In the genomic region with DNA sequence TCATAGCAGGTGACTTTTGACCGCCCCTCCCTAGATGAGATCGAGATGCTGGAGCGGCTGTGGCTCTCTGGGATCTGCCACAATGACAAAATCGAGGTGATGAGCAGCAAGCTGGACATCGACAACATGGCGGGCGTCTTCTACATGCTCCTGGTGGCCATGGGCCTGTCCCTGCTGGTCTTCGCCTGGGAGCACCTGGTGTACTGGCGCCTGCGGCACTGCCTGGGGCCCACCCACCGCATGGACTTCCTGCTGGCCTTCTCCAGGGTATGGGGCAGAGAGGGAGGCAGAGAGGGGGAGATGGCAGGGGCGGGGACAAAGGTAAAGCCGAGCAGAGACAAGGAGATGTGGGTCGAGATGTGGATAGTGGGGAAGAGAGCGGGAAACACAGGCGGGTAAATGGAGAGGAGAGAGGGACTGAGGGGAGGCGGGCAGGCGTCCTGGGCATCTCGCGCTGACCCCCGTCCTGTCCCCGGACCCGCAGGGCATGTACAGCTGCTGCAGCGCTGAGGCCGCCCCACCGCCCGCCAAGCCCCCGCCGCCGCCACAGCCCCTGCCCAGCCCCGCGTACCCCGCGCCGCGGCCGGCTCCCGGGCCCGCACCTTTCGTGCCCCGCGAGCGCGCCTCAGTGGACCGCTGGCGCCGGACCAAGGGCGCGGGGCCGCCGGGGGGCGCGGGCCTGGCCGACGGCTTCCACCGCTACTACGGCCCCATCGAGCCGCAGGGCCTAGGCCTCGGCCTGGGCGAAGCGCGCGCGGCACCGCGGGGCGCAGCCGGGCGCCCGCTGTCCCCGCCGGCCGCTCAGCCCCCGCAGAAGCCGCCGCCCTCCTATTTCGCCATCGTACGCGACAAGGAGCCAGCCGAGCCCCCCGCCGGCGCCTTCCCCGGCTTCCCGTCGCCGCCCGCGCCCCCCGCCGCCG, we compare ENCODE assay signal across 19 cellular contexts. TPM values are rescaled to one million over a fixed set of nuclear protein-coding genes. Genes with fewer than 3 reads are reported as not detected.
DNase-seq lines count a peak whose midpoint lies in the region; ATAC-seq and TF ChIP-seq lines count a peak whose summit lies in the region.
"Had no signal": no experiment of that assay in that cellular context is flagged by ENCODE, and none has a peak within 500 bp of the region (broad histone marks: within the 10 kb centered on the region; RNA-seq: fewer than 3 reads in every experiment).

No MANE protein-coding gene starts in this region.

- H2BK15ac ChIP-seq in H9 (ENCODE audit: low read depth, low read length): no peak overlapping the region

- H2AFZ ChIP-seq in H9 (ENCODE audit: low read length): no peak overlapping the region

- 0 out of 2 replicates have a peak, but pooled peaks cover 2% of the 10 kb centered on the region for H3K79me2 ChIP-seq in H9 (ENCODE audit: insufficient read depth, low read length)

- H3K4me1 ChIP-seq in H9 (ENCODE audit: insufficient read depth, low read length): peaks cover 2% of the 10 kb centered on the region; the same call in 1 of the 2 replicates

- H3K36me3 Mint-ChIP-seq in activated naive CD4-positive, alpha-beta T cell treated with anti-CD3 and anti-CD28 coated beads, Interleukin-2, amount 50 U/mL, for 24 hours: peaks cover 3% of the 10 kb centered on the region
- H3K36me3 Mint-ChIP-seq in H9 (ENCODE audit: insufficient read depth in 1 of 3, low read depth in 3 of 3) (peaks cover 7 to 20% (median 8%) of the 10 kb centered on the region in 3 experiments), HFFc6 (ENCODE audit: low read depth) (peaks cover 4% of the 10 kb centered on the region; the same call in 1 of the 2 replicates)
- peaks cover 17% of the 10 kb centered on the region for H3K36me3 Mint-ChIP-seq in effector memory CD8-positive, alpha-beta T cell (ENCODE audit: insufficient read depth)
- H3K36me3 Mint-ChIP-seq in stimulated activated effector memory CD8-positive, alpha-beta T cell treated with anti-CD3 and anti-CD28 coated beads, Interleukin-12 subunit alpha, Interleukin-12 subunit beta, amount 100 ng/mL, for 72 hours: peaks cover 29% of the 10 kb centered on the region

- peak overlapping the region; percentile 15 for H3K27ac Mint-ChIP-seq in activated naive CD4-positive, alpha-beta T cell treated with anti-CD3 and anti-CD28 coated beads, Interleukin-2, amount 50 U/mL, for 24 hours
- H3K27ac Mint-ChIP-seq in H9 (0 out of 7 replicates have a peak overlapping the region, but pooled peaks of 1 of the 3 experiments have one; percentile 64), HFFc6 (no peak overlapping the region)
- H3K27ac Mint-ChIP-seq in effector memory CD8-positive, alpha-beta T cell: peak overlapping the region; percentile 16 to 66
- peak overlapping the region; percentile 43 for H3K27ac Mint-ChIP-seq in stimulated activated effector memory CD8-positive, alpha-beta T cell treated with anti-CD3 and anti-CD28 coated beads, Interleukin-12 subunit alpha, Interleukin-12 subunit beta, amount 100 ng/mL, for 72 hours

- H3K4ac ChIP-seq in H9 (ENCODE audit: low read depth, low read length): no peak overlapping the region

- H3K27me3 Mint-ChIP-seq in activated naive CD4-positive, alpha-beta T cell treated with anti-CD3 and anti-CD28 coated beads, Interleukin-2, amount 50 U/mL, for 24 hours: peaks cover 18% of the 10 kb centered on the region
- H3K27me3 Mint-ChIP-seq in H9 (ENCODE audit: low read depth): no peaks in the 10 kb centered on the region
- H3K27me3 Mint-ChIP-seq in effector memory CD8-positive, alpha-beta T cell: peaks cover 21 to 33% of the 10 kb centered on the region in 2 donors
- H3K27me3 Mint-ChIP-seq in HFFc6 (ENCODE audit: insufficient read depth): no peaks in the 10 kb centered on the region; the same call in none of the 2 replicates

- H3K14ac ChIP-seq in H9 (ENCODE audit: insufficient read depth, low read length): no peak overlapping the region

- WGBS in H9 (ENCODE audit: extremely low coverage, insufficient read length, low lambda C conversion rate): no CpG with 5 or more reads among the region's 94 CpGs

- peaks cover 8% of the 10 kb centered on the region for H3K23me2 ChIP-seq in H9 (ENCODE audit: insufficient read length, low read depth, low read length, poor library complexity, severe bottlenecking)

- no peak for ATAC-seq in effector memory CD8-positive, alpha-beta T cell (replicated peaks)
- ATAC-seq in stimulated activated effector memory CD8-positive, alpha-beta T cell treated with anti-CD3 and anti-CD28 coated beads, Interleukin-12 subunit alpha, Interleukin-12 subunit beta, amount 100 ng/mL, for 72 hours: no peak
- ATAC-seq: pancreas had no signal

- H3K27me3 ChIP-seq in H9 (ENCODE audit: insufficient read depth, low read length): no peaks in the 10 kb centered on the region
- H3K27me3 ChIP-seq: pancreas had no signal

- TF ChIP-seq CTCF in H9 (conservative IDR thresholded peaks at IDR 0.05): no peak
- no peak for TF ChIP-seq CTCF in HFFc6 (IDR thresholded peaks at IDR 0.05)

- no peak overlapping the region for H3K9ac ChIP-seq in H9 (ENCODE audit: extremely low read depth, insufficient read length, low read length)
- H3K9ac ChIP-seq: SK-N-SH had no signal

- H3K4me2 ChIP-seq in H9 (ENCODE audit: insufficient read depth, insufficient read length, low read length): no peak overlapping the region
- H3K4me2 ChIP-seq: SK-N-SH had no signal

- no peak overlapping the region for H2BK5ac ChIP-seq in H9 (ENCODE audit: insufficient read length, low read length)

- H4K91ac ChIP-seq in H9 (ENCODE audit: insufficient read length, low read depth, low read length): no peak overlapping the region

- H2BK12ac ChIP-seq in H9 (ENCODE audit: insufficient read length, low read depth, low read length): no peak overlapping the region

- no peak overlapping the region for H4K5ac ChIP-seq in H9 (ENCODE audit: insufficient read length, low read depth, low read length)

- no peak overlapping the region for H3K18ac ChIP-seq in H9 (ENCODE audit: insufficient read length, low read depth, low read length)

- H3K56ac ChIP-seq in H9 (ENCODE audit: insufficient read length, low read depth, low read length): no peak overlapping the region

- no peaks in the 10 kb centered on the region for H3K9me3 ChIP-seq in H9 (ENCODE audit: control insufficient read depth, low read depth, low read length)
- H3K9me3 ChIP-seq: pancreas, SK-N-SH had no signal

- H2BK120ac ChIP-seq in H9 (ENCODE audit: low read depth, low read length, poor library complexity, severe bottlenecking): no peak overlapping the region

- no peaks in the 10 kb centered on the region for H4K20me1 ChIP-seq in H9 (ENCODE audit: control insufficient read depth, insufficient read depth, insufficient read length)

- DNase-seq in activated naive CD4-positive, alpha-beta T cell treated with anti-CD3 and anti-CD28 coated beads, Interleukin-2, amount 50 U/mL, for 16 hours: no peak
- DNase-seq in H9: peak; percentile 46
- no peak for DNase-seq in effector memory CD8-positive, alpha-beta T cell
- no peak for DNase-seq in stimulated activated effector memory CD8-positive, alpha-beta T cell treated with anti-CD3 and anti-CD28 coated beads, Interleukin-12 subunit alpha, Interleukin-12 subunit beta, amount 100 ng/mL, for 72 hours (ENCODE audit: low spot score in 2 of 2)
- DNase-seq in NCI-H187 (lab: John Stamatoyannopoulos, UW): no peak
- DNase-seq in HFFc6: no peak
- no peak for DNase-seq in GDM1 (lab: John Stamatoyannopoulos, UW)
- DNase-seq: central memory CD4-positive, alpha-beta T cell; DMS 273 treated with DMSO at 0.1 percent for 48 hours; effector memory CD4-positive, alpha-beta T cell; kidney glomerular epithelial cell; NCI-H1048; NCI-H82; SK-N-SH; stimulated activated CD4-positive, alpha-beta T cell treated with anti-CD3 and anti-CD28 coated beads, Interleukin-4, amount 100 ng/mL, for 24 hours; stimulated activated CD8-positive, alpha-beta memory T cell treated with anti-CD3 and anti-CD28 coated beads, Interleukin-4, amount 100 ng/mL, for 48 hours had no signal

- H3K79me1 ChIP-seq in H9 (ENCODE audit: insufficient read depth, low read depth, low read length, poor library complexity, severe bottlenecking): peaks cover 3% of the 10 kb centered on the region

- no peak overlapping the region for H4K8ac ChIP-seq in H9 (replicated peaks; ENCODE audit: insufficient read length, low read depth, low read length)

- peak overlapping the region; percentile 73 for H3K4me3 Mint-ChIP-seq in activated naive CD4-positive, alpha-beta T cell treated with anti-CD3 and anti-CD28 coated beads, Interleukin-2, amount 50 U/mL, for 24 hours
- H3K4me3 Mint-ChIP-seq in H9 (no peak overlapping the region), HFFc6 (no peak overlapping the region)
- peak overlapping the region; percentile 73 to 74 for H3K4me3 Mint-ChIP-seq in effector memory CD8-positive, alpha-beta T cell
- peak overlapping the region; percentile 57 for H3K4me3 Mint-ChIP-seq in stimulated activated effector memory CD8-positive, alpha-beta T cell treated with anti-CD3 and anti-CD28 coated beads, Interleukin-12 subunit alpha, Interleukin-12 subunit beta, amount 100 ng/mL, for 72 hours

- no peak overlapping the region for H3K23ac ChIP-seq in H9 (ENCODE audit: insufficient read length, low read depth, low read length)

- no peak overlapping the region for H3K27ac ChIP-seq in H9 (ENCODE audit: insufficient read length, low read depth, low read length)
- H3K27ac ChIP-seq: pancreas, skin epidermis had no signal

- peaks cover 29% of the 10 kb centered on the region for H3K4me1 Mint-ChIP-seq in activated naive CD4-positive, alpha-beta T cell treated with anti-CD3 and anti-CD28 coated beads, Interleukin-2, amount 50 U/mL, for 24 hours
- H3K4me1 Mint-ChIP-seq in H9 (peaks cover 15 to 20% of the 10 kb centered on the region in 2 experiments), HFFc6 (ENCODE audit: low read depth) (peaks cover 10% of the 10 kb centered on the region)
- H3K4me1 Mint-ChIP-seq in effector memory CD8-positive, alpha-beta T cell (ENCODE audit: low read depth in 2 of 2): peaks cover 14 to 25% of the 10 kb centered on the region in 2 donors
- H3K4me1 Mint-ChIP-seq in stimulated activated effector memory CD8-positive, alpha-beta T cell treated with anti-CD3 and anti-CD28 coated beads, Interleukin-12 subunit alpha, Interleukin-12 subunit beta, amount 100 ng/mL, for 72 hours: peaks cover 19% of the 10 kb centered on the region

- no peak overlapping the region for H2AK5ac ChIP-seq in H9 (ENCODE audit: insufficient read length, low read length)

- H3K9me3 Mint-ChIP-seq in activated naive CD4-positive, alpha-beta T cell treated with anti-CD3 and anti-CD28 coated beads, Interleukin-2, amount 50 U/mL, for 24 hours: no peaks in the 10 kb centered on the region
- H3K9me3 Mint-ChIP-seq in H9 (no peaks in the 10 kb centered on the region; a peak in 1 of 5 replicates), HFFc6 (no peaks in the 10 kb centered on the region)
- no peaks in the 10 kb centered on the region for H3K9me3 Mint-ChIP-seq in effector memory CD8-positive, alpha-beta T cell
- no peaks in the 10 kb centered on the region for H3K9me3 Mint-ChIP-seq in stimulated activated effector memory CD8-positive, alpha-beta T cell treated with anti-CD3 and anti-CD28 coated beads, Interleukin-12 subunit alpha, Interleukin-12 subunit beta, amount 100 ng/mL, for 72 hours

- no peak overlapping the region for H2BK20ac ChIP-seq in H9 (ENCODE audit: low read depth, low read length, poor library complexity, severe bottlenecking)

- H3T11ph ChIP-seq in H9 (ENCODE audit: low read length): no peak overlapping the region

RNA-seq across cellular contexts. Expression of gene GRWD1, which starts 3.4 kb away (rescaled TPM):
- 92.0 and 94.6 TPM in 2 replicates for total RNA-seq in H9 (2021)
- total RNA-seq in HFFc6 (2021; fragmentation: NEBNext Ultra II Directional; extraction: Animal tissue kit (Norgen Biotek cat#: 25700)): 10 to 100 TPM; 36.2 to 53.5 (median 41.7) TPM

RNA-seq across cellular contexts. Expression of gene KCNJ14, which starts 13.0 kb away (rescaled TPM):
- 1.1 and 1.2 TPM in 2 replicates for total RNA-seq in H9 (2021)
- total RNA-seq in HFFc6 (2021; fragmentation: NEBNext Ultra II Directional; extraction: Animal tissue kit (Norgen Biotek cat#: 25700)): under 1 TPM; 0.33 to 0.90 (median 0.51) TPM

RNA-seq across cellular contexts. Expression of gene CYTH2, which starts 26.8 kb away (rescaled TPM):
- 97.1 and 103 TPM in 2 replicates for total RNA-seq in H9 (2021)
- total RNA-seq in HFFc6 (2021; fragmentation: NEBNext Ultra II Directional; extraction: Animal tissue kit (Norgen Biotek cat#: 25700)): 10 to 100 TPM; 46.2 to 49.5 (median 47.1) TPM

RNA-seq across cellular contexts. Expression of gene GRIN2D, which starts 48.9 kb away (rescaled TPM):
- total RNA-seq in H9 (2021): 5.9 and 6.2 TPM in 2 replicates
- 1 to 10 TPM; 2.8 to 4.4 (median 3.1) TPM for total RNA-seq in HFFc6 (2021; fragmentation: NEBNext Ultra II Directional; extraction: Animal tissue kit (Norgen Biotek cat#: 25700))

RNA-seq across cellular contexts. Expression of gene KDELR1, which starts 51.0 kb away (rescaled TPM):
- total RNA-seq in H9 (2021): 195 and 198 TPM in 2 replicates
- 100 to 1,000 TPM; 354 to 455 (median 395) TPM for total RNA-seq in HFFc6 (2021; fragmentation: NEBNext Ultra II Directional; extraction: Animal tissue kit (Norgen Biotek cat#: 25700))

Comparison
In these comparisons a context has a peak if more than half of its experiments do, and no peak if none do; other contexts are left out.
1. H3K4me3 Mint-ChIP-seq: peak in activated naive CD4-positive, alpha-beta T cell treated with anti-CD3 and anti-CD28 coated beads, Interleukin-2, amount 50 U/mL, for 24 hours (single experiment), effector memory CD8-positive, alpha-beta T cell (2 of 2) and stimulated activated effector memory CD8-positive, alpha-beta T cell treated with anti-CD3 and anti-CD28 coated beads, Interleukin-12 subunit alpha, Interleukin-12 subunit beta, amount 100 ng/mL, for 72 hours (single experiment); none in H9 (0 of 2) and HFFc6 (single experiment).